In genomic region chr11:3231851-3232744, GRCh38 we compare ENCODE assay signal across 10 cellular contexts. TPM values are rescaled to one million over a fixed set of nuclear protein-coding genes. Genes with fewer than 3 reads are reported as not detected.
DNase-seq lines count a peak whose midpoint lies in the region; ATAC-seq and TF ChIP-seq lines count a peak whose summit lies in the region.
"Had no signal": no experiment of that assay in that cellular context is flagged by ENCODE, and none has a peak within 500 bp of the region (broad histone marks: within the 10 kb centered on the region; RNA-seq: fewer than 3 reads in every experiment).

TSS of gene MRGPRE (minus strand) at chr11:3232417. CDS start at chr11:3228799, 3,618 bp downstream.

- POLR2A ChIA-PET in MCF 10A (lab: Yijun Ruan, JAX) = no interaction called here
- POLR2A ChIA-PET in WTC11 (lab: Charles Lee) = no interaction called here

- H3K4me1 Mint-ChIP-seq in MCF 10A (ENCODE audit: insufficient read depth, unreplicated experiment) (no peaks in the 10 kb centered on the region), WTC11 (peaks cover 6% of the 10 kb centered on the region), Calu3 (ENCODE audit: low read depth, unreplicated experiment) (no peaks in the 10 kb centered on the region)

- no peak within 1 kb of the TSS for H3K27ac ChIP-seq in breast epithelium
- no peak within 1 kb of the TSS for H3K27ac ChIP-seq in right lobe of liver

- intact Hi-C loops in breast epithelium (cut with DNase I; ENCODE audit: low total_unique reads) = no loop called here
- intact Hi-C loops in MCF 10A (cut with micrococcal nuclease) = no loop called here
- intact Hi-C loops in right lobe of liver (cut with DNase I) = no loop called here
- intact Hi-C loops in Calu3 (cut with micrococcal nuclease; ENCODE audit: unreplicated experiment) = no loop called here

- BruUV-seq in MCF 10A (replicated peaks; lab: Mats Ljungman, UMichigan) (no TSS peak), Calu3 (replicated peaks; lab: Mats Ljungman, UMichigan) (no TSS peak)

- TF ChIP-seq POLR2A in breast epithelium (IDR thresholded peaks at IDR 0.05) (no peak), right lobe of liver (IDR thresholded peaks at IDR 0.05) (no peak), GM18505 (IDR thresholded peaks at IDR 0.05; ENCODE audit: borderline replicate concordance, extremely low read depth, insufficient read depth, insufficient read length) (no peak)

- H3K36me3 Mint-ChIP-seq in MCF 10A (ENCODE audit: insufficient read depth, unreplicated experiment) = no peaks in the 10 kb centered on the region
- H3K36me3 Mint-ChIP-seq in WTC11 = no peaks in the 10 kb centered on the region
- no peaks in the 10 kb centered on the region for H3K36me3 Mint-ChIP-seq in Calu3 (ENCODE audit: insufficient read depth, unreplicated experiment)

- WGBS in right lobe of liver (ENCODE audit: insufficient coverage, low coverage, low lambda C conversion rate, missing lambda C conversion rate) = 48% methylated on average over 11 of the region's 39 CpGs

- H3K36me3 ChIP-seq in breast epithelium = no peaks in the 10 kb centered on the region
- no peaks in the 10 kb centered on the region for H3K36me3 ChIP-seq in right lobe of liver

- H3K9me3 Mint-ChIP-seq in MCF 10A (ENCODE audit: unreplicated experiment) (no peaks in the 10 kb centered on the region), WTC11 (no peaks in the 10 kb centered on the region), Calu3 (ENCODE audit: low read depth, unreplicated experiment) (no peaks in the 10 kb centered on the region)

- peak; percentile 38 for ATAC-seq in WTC11
- peak in 1 of 4 donors; percentile 24 for ATAC-seq in right lobe of liver
- ATAC-seq in GM18505 (IDR thresholded peaks at IDR 0.05; ENCODE audit: unreplicated experiment) = no peak
- no peak for ATAC-seq in HG03520 (IDR thresholded peaks at IDR 0.05; ENCODE audit: unreplicated experiment)

- H3K9me3 ChIP-seq in breast epithelium (no peaks in the 10 kb centered on the region), right lobe of liver (no peaks in the 10 kb centered on the region)

- DNase-seq in breast epithelium (ENCODE audit: low spot score in 2 of 2) (no peak), MCF 10A (ENCODE audit: unreplicated experiment) (no peak), WTC11 (ENCODE audit: low spot score) (peak; percentile 18), right lobe of liver (peak in 2 of 3 donors; percentile 41 to 48), middle frontal gyrus (ENCODE audit: extremely low spot score, low spot score) (no peak), Calu3 (no peak)
- DNase-seq: Kasumi-1 had no signal

- CTCF ChIA-PET in MCF 10A (lab: Yijun Ruan, JAX) (interaction anchor here (0.6 kb wide), 1 partner anchor 186 kb away, joined by 3 read pairs; no protein-coding TSS in a partner anchor), WTC11 (lab: Charles Lee) (interaction anchor here (1.4 to 2.1 kb wide), 2 partner anchors 8 to 140 kb away, joined by 5 to 7 read pairs; no protein-coding TSS in a partner anchor), Calu3 (lab: Charles Lee) (no interaction called here)

- peaks cover 0 to 11% of the 10 kb centered on the region in 2 donors for H3K27me3 ChIP-seq in breast epithelium
- H3K27me3 ChIP-seq in right lobe of liver = no peaks in the 10 kb centered on the region

- peak within 1 kb of the TSS; percentile 18 to 57 (median 41) for H3K4me3 ChIP-seq in breast epithelium
- no peak within 1 kb of the TSS for H3K4me3 ChIP-seq in right lobe of liver

- no peak within 1 kb of the TSS for H3K4me3 Mint-ChIP-seq in MCF 10A (ENCODE audit: unreplicated experiment)
- H3K4me3 Mint-ChIP-seq in WTC11 = no peak within 1 kb of the TSS
- no peak within 1 kb of the TSS for H3K4me3 Mint-ChIP-seq in Calu3 (ENCODE audit: low read depth, unreplicated experiment)

- H3K27me3 Mint-ChIP-seq in MCF 10A (ENCODE audit: insufficient read depth, unreplicated experiment) (peaks cover 56% of the 10 kb centered on the region), WTC11 (ENCODE audit: low read depth) (peaks cover 11% of the 10 kb centered on the region), Calu3 (ENCODE audit: unreplicated experiment) (peaks cover 89% of the 10 kb centered on the region)

- TF ChIP-seq CTCF in breast epithelium (IDR thresholded peaks at IDR 0.05) (no peak), MCF 10A (IDR thresholded peaks at IDR 0.05; ENCODE audit: unreplicated experiment) (no peak), WTC11 (IDR thresholded peaks at IDR 0.05) (no peak), right lobe of liver (IDR thresholded peaks at IDR 0.05) (no peak), Calu3 (IDR thresholded peaks at IDR 0.05; ENCODE audit: unreplicated experiment) (no peak)

- H3K4me1 ChIP-seq in breast epithelium = no peaks in the 10 kb centered on the region
- no peaks in the 10 kb centered on the region for H3K4me1 ChIP-seq in right lobe of liver

- H3K27ac Mint-ChIP-seq in MCF 10A (ENCODE audit: low read depth, unreplicated experiment) (no peak within 1 kb of the TSS), WTC11 (peak within 1 kb of the TSS; percentile 53; the same call in 1 of the 2 replicates), Calu3 (ENCODE audit: unreplicated experiment) (no peak within 1 kb of the TSS)

TF ChIP-seq in WTC11, 78 proteins besides CTCF, POLR2A, EP300 and RAD21 (continues in another document):
- no peak for TF ChIP-seq TP53 (CRISPR knock-in tag; IDR thresholded peaks at IDR 0.05)
- no peak for TF ChIP-seq E2F4 (CRISPR knock-in tag; IDR thresholded peaks at IDR 0.05; ENCODE audit: borderline replicate concordance, low read depth)
- no peak for TF ChIP-seq JAZF1 (CRISPR knock-in tag; IDR thresholded peaks at IDR 0.05)
- TF ChIP-seq ZNF416 (CRISPR knock-in tag; IDR thresholded peaks at IDR 0.05) = no peak
- no peak for TF ChIP-seq KAT7 (CRISPR knock-in tag; IDR thresholded peaks at IDR 0.05; ENCODE audit: borderline replicate concordance)
- TF ChIP-seq ZNF532 (CRISPR knock-in tag; IDR thresholded peaks at IDR 0.05; ENCODE audit: borderline replicate concordance) = no peak
- TF ChIP-seq ZNF263 (CRISPR knock-in tag; IDR thresholded peaks at IDR 0.05; ENCODE audit: low read depth) = no peak
- TF ChIP-seq MYBL2 (CRISPR knock-in tag; IDR thresholded peaks at IDR 0.05) = no peak
- no peak for TF ChIP-seq ZNF138 (CRISPR knock-in tag; conservative IDR thresholded peaks at IDR 0.05)
- TF ChIP-seq ZNF396 (CRISPR knock-in tag; IDR thresholded peaks at IDR 0.05; ENCODE audit: borderline replicate concordance) = no peak

RNA-seq across cellular contexts. Expression of gene MRGPRE, which starts in this region (rescaled TPM):
- total RNA-seq in breast epithelium (not detected), MCF 10A (2022) (not detected in 2 replicates), WTC11 (2021) (not detected in 3 replicates), right lobe of liver (not detected), Calu3 (2022) (not detected in 2 replicates)
- total RNA-seq: dermis microvascular lymphatic vessel endothelial cell had no signal

Comparison
In these comparisons a context has a peak if more than half of its experiments do, and no peak if none do; other contexts are left out.
1. Peak in DNase-seq and ATAC-seq in WTC11; RNA of the gene not detected or under 1 TPM.
2. Peak in DNase-seq in right lobe of liver; RNA of the gene not detected or under 1 TPM.
3. H3K4me3 ChIP-seq: peak in breast epithelium (3 of 3); none in right lobe of liver (0 of 3).